23 cellular contexts compared by ENCODE assay signal in the genomic region with DNA sequence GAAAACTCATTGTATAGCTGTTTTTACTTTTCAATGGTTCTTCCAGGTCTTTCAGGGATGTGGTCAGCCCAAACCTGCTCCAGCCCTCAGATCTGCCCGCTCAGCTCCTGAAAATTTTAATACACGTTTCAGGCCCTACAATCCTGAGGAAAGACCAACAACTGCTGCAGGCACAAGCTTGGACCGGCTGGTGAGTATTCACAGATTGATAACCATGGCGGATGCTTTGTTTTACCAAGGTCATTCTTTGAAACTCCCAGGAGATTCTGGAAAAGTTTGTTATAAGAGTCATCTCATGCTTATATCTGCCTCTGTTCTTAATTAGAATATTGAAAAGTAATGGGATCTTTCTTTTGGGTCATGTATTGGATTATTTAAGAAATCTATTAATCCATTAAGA.
DNase-seq lines count a peak whose midpoint lies in the region; ATAC-seq and TF ChIP-seq lines count a peak whose summit lies in the region.
"Had no signal": no experiment of that assay in that cellular context is flagged by ENCODE, and none has a peak within 500 bp of the region (broad histone marks: within the 10 kb centered on the region; RNA-seq: fewer than 3 reads in every experiment).

No MANE protein-coding gene starts in this region.

- no peak for ATAC-seq in HG02884 (IDR thresholded peaks at IDR 0.05; ENCODE audit: unreplicated experiment)
- ATAC-seq: activated T-cell treated with anti-CD3 and anti-CD28 coated beads, Interleukin-2, amount 50 U/mL, for 72 hours; left colon; natural killer cell; stimulated activated naive B cell treated with anti-CD40 and anti-IgM and Interleukin-4, amounts not matched to agents 10 μg/mL and 1 μg/mL and 100 μg/mL, for 72 hours had no signal

- H3K4me3 ChIP-seq in fibroblast of villous mesenchyme (ENCODE audit: low read depth, low read length) (peak overlapping the region; percentile 43), skeletal muscle satellite cell (ENCODE audit: low read length) (peak overlapping the region; percentile 38)
- H3K4me3 ChIP-seq: heart left ventricle, pancreas, thoracic aorta had no signal

- peak overlapping the region; percentile 48 for H3K27ac ChIP-seq in VCaP
- H3K27ac ChIP-seq: heart left ventricle, pancreas, thoracic aorta had no signal

- H3K27me3 ChIP-seq in skeletal muscle satellite cell (ENCODE audit: control insufficient read depth, insufficient read depth, low read length): no peaks in the 10 kb centered on the region
- H3K27me3 ChIP-seq: heart left ventricle, pancreas had no signal

- no peak for TF ChIP-seq CTCF in VCaP (conservative IDR thresholded peaks at IDR 0.05)
- no peak for TF ChIP-seq CTCF in fibroblast of villous mesenchyme (IDR thresholded peaks at IDR 0.05; ENCODE audit: insufficient read depth, low read depth, low read length)

- no peaks in the 10 kb centered on the region for H3K36me3 ChIP-seq in skeletal muscle satellite cell (ENCODE audit: insufficient read depth, low read length)
- H3K36me3 ChIP-seq: heart left ventricle, pancreas, thoracic aorta had no signal

- H3K9ac ChIP-seq in skeletal muscle satellite cell (ENCODE audit: low read depth, low read length): peak overlapping the region; percentile 50

- no peaks in the 10 kb centered on the region for H3K9me3 ChIP-seq in skeletal muscle satellite cell (replicated peaks; ENCODE audit: low read length)
- H3K9me3 ChIP-seq: heart left ventricle, pancreas, thoracic aorta had no signal

- H3K4me1 ChIP-seq in skeletal muscle satellite cell (ENCODE audit: control insufficient read depth, insufficient read depth, low read length): peaks cover 52% of the 10 kb centered on the region
- H3K4me1 ChIP-seq: pancreas had no signal

- H3K4me2 ChIP-seq in skeletal muscle satellite cell (ENCODE audit: low read length): peak overlapping the region; percentile 56

- in situ Hi-C loops in KBM-7 (cut with MboI; ENCODE audit: low pct_unique_long_range_greater_than_20kb, low sequenced_read_pairs): no loop called here

- peak; percentile 6 for DNase-seq in EL
- no peak for DNase-seq in fibroblast of villous mesenchyme (ENCODE audit: low read depth)
- no peak for DNase-seq in H4 (ENCODE audit: low spot score)
- no peak for DNase-seq in NOMO-1 treated with DMSO at 0.1 percent for 48 hours (lab: John Stamatoyannopoulos, UW; ENCODE audit: unreplicated experiment)
- DNase-seq in KBM-7: no peak
- DNase-seq: activated CD4-positive, alpha-beta T cell treated with anti-CD3 and anti-CD28 coated beads, Interleukin-2, amount 10 ng/mL, durations not matched to agents 24 days and 14 days; activated naive CD4-positive, alpha-beta T cell treated with anti-CD3 and anti-CD28 coated beads for 36 hours; activated T-cell treated with anti-CD3 and anti-CD28 coated beads, Interleukin-2, amount 50 U/mL, for 72 hours; AML-193; caudate nucleus; heart left ventricle; left colon; MM.1S; natural killer cell; NCI-H524; pancreas; stimulated activated CD4-positive, alpha-beta T cell treated with anti-CD3 and anti-CD28 coated beads, Interleukin-12 subunit alpha, Interleukin-12 subunit beta, amount 100 ng/mL, for 4 hours; stimulated activated CD4-positive, alpha-beta T cell treated with anti-CD3 and anti-CD28 coated beads, Interleukin-4, amount 100 ng/mL, for 24 hours; stimulated activated naive B cell treated with anti-CD40 and anti-IgM and Interleukin-4, amounts not matched to agents 10 μg/mL and 1 μg/mL and 100 μg/mL, for 72 hours had no signal
